8 cellular contexts compared by ENCODE assay signal in the genomic region with DNA sequence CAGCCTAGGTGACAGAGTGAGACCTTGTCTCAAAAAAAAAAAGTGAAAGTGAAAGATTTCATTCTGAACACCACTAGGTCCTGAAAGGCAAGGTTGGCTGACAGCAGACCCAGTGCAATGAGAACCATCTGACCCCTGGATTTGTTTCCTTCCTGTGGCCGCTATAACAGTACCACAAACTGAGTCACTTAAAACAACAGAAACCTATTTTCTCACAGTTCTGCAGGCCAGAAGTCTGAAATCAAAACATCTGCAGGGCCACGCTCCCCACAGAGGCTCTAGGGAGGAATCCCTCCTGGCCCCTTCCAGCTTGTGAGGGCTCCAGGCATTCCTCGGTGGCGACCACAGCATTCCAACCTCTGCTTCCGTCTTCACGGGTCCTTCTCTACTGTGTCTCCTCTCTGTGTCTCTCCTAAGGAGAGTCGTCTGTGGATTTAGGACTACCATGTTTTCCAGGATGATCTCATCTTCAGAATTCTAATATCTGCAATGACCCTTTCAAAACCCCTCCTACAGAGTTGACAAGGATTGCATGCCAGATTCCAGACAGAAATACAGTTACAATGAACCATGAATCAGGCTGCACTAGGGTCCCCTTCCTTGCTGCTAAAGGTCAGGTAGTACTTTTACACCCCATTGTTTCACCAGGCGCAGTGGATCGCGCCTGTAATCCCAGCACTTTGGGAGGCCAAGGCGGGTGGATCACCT.
DNase-seq lines count a peak whose midpoint lies in the region; ATAC-seq and TF ChIP-seq lines count a peak whose summit lies in the region.
"Not testable (repeated sequence)": the region's sequence is repeated elsewhere in the genome, so short reads cannot be mapped to it uniquely, and the experiment has no call there.

No MANE protein-coding gene starts in this region.

- CTCF ChIA-PET in activated CD4-positive, alpha-beta T cell treated with anti-CD3 and anti-CD28 coated beads, Interleukin-2, amount 10 ng/mL, durations not matched to agents 7 days and 5 days (lab: Charles Lee), result not testable (repeated sequence)

- H3K4me3 Mint-ChIP-seq in activated CD4-positive, alpha-beta T cell treated with anti-CD3 and anti-CD28 coated beads, Interleukin-2, amount 10 ng/mL, durations not matched to agents 7 days and 5 days, result not testable (repeated sequence)
- H3K4me3 Mint-ChIP-seq in stimulated activated effector memory CD8-positive, alpha-beta T cell treated with anti-CD3 and anti-CD28 coated beads, Interleukin-12 subunit alpha, Interleukin-12 subunit beta, amount 100 ng/mL, for 72 hours, result peak overlapping the region; percentile 32

- H3K27ac Mint-ChIP-seq in activated CD4-positive, alpha-beta T cell treated with anti-CD3 and anti-CD28 coated beads, Interleukin-2, amount 10 ng/mL, durations not matched to agents 7 days and 5 days, result peak overlapping the region; percentile 79
- H3K27ac Mint-ChIP-seq in stimulated activated effector memory CD8-positive, alpha-beta T cell treated with anti-CD3 and anti-CD28 coated beads, Interleukin-12 subunit alpha, Interleukin-12 subunit beta, amount 100 ng/mL, for 72 hours, result not testable (repeated sequence)

- not testable (repeated sequence) for TF ChIP-seq CTCF in left lung (IDR thresholded peaks at IDR 0.05)

- not testable (repeated sequence) for H3K4me3 ChIP-seq in left lung

- intact Hi-C loops in left lung (cut with DNase I), result not testable (repeated sequence)

- H3K9me3 ChIP-seq in left lung, result not testable (repeated sequence)

- DNase-seq in ELF-1 (ENCODE audit: low read depth, low spot score) (peak; percentile 76), MV-4-11 (lab: John Stamatoyannopoulos, UW) (peak; percentile 88), dermis microvascular lymphatic vessel endothelial cell (ENCODE audit: low read depth in 2 of 2) (peak; percentile 88 to 96)
- DNase-seq in activated CD4-positive, alpha-beta T cell treated with anti-CD3 and anti-CD28 coated beads, Interleukin-2, amount 10 ng/mL, durations not matched to agents 7 days and 5 days, result peak; percentile 44
- DNase-seq in left lung, result not testable (repeated sequence)
- peak in 1 of 2 donors; percentile 53 for DNase-seq in stimulated activated effector memory CD8-positive, alpha-beta T cell treated with anti-CD3 and anti-CD28 coated beads, Interleukin-12 subunit alpha, Interleukin-12 subunit beta, amount 100 ng/mL, for 72 hours (ENCODE audit: low spot score in 2 of 2)

- POLR2A ChIA-PET in activated CD4-positive, alpha-beta T cell treated with anti-CD3 and anti-CD28 coated beads, Interleukin-2, amount 10 ng/mL, durations not matched to agents 7 days and 5 days (lab: Charles Lee), result not testable (repeated sequence)

- H3K27me3 ChIP-seq in left lung, result not testable (repeated sequence)

- H3K9me3 Mint-ChIP-seq in activated CD4-positive, alpha-beta T cell treated with anti-CD3 and anti-CD28 coated beads, Interleukin-2, amount 10 ng/mL, durations not matched to agents 7 days and 5 days; stimulated activated effector memory CD8-positive, alpha-beta T cell treated with anti-CD3 and anti-CD28 coated beads, Interleukin-12 subunit alpha, Interleukin-12 subunit beta, amount 100 ng/mL, for 72 hours: not testable (repeated sequence)

- not testable (repeated sequence) for H3K4me1 ChIP-seq in left lung

- H3K27me3 Mint-ChIP-seq in activated CD4-positive, alpha-beta T cell treated with anti-CD3 and anti-CD28 coated beads, Interleukin-2, amount 10 ng/mL, durations not matched to agents 7 days and 5 days, result not testable (repeated sequence)

- peaks cover 22% of the 10 kb centered on the region for H3K4me1 Mint-ChIP-seq in activated CD4-positive, alpha-beta T cell treated with anti-CD3 and anti-CD28 coated beads, Interleukin-2, amount 10 ng/mL, durations not matched to agents 7 days and 5 days
- peaks cover 14% of the 10 kb centered on the region for H3K4me1 Mint-ChIP-seq in stimulated activated effector memory CD8-positive, alpha-beta T cell treated with anti-CD3 and anti-CD28 coated beads, Interleukin-12 subunit alpha, Interleukin-12 subunit beta, amount 100 ng/mL, for 72 hours

- peak; percentile 87 for ATAC-seq in GM19463 (IDR thresholded peaks at IDR 0.05; ENCODE audit: unreplicated experiment)
- peak; percentile 77 for ATAC-seq in HG02973 (IDR thresholded peaks at IDR 0.05; ENCODE audit: unreplicated experiment)
- ATAC-seq in left lung, result peak; percentile 42
- peak; percentile 98 for ATAC-seq in stimulated activated effector memory CD8-positive, alpha-beta T cell treated with anti-CD3 and anti-CD28 coated beads, Interleukin-12 subunit alpha, Interleukin-12 subunit beta, amount 100 ng/mL, for 72 hours

- H3K27ac ChIP-seq in left lung, result not testable (repeated sequence)

- H3K36me3 ChIP-seq in left lung, result not testable (repeated sequence)

- not testable (repeated sequence) for H3K36me3 Mint-ChIP-seq in activated CD4-positive, alpha-beta T cell treated with anti-CD3 and anti-CD28 coated beads, Interleukin-2, amount 10 ng/mL, durations not matched to agents 7 days and 5 days (ENCODE audit: low read depth); stimulated activated effector memory CD8-positive, alpha-beta T cell treated with anti-CD3 and anti-CD28 coated beads, Interleukin-12 subunit alpha, Interleukin-12 subunit beta, amount 100 ng/mL, for 72 hours

Comparison
In these comparisons a context has a peak if more than half of its experiments do, and no peak if none do; other contexts are left out.
1. ATAC-seq: peak in every context shown above with its lines; median percentile 98 in stimulated activated effector memory CD8-positive, alpha-beta T cell treated with anti-CD3 and anti-CD28 coated beads, Interleukin-12 subunit alpha, Interleukin-12 subunit beta, amount 100 ng/mL, for 72 hours; 87 in GM19463; 77 in HG02973; 42 in left lung.